Comparison of ENCODE assay signal across 27 cellular contexts in the genomic region with DNA sequence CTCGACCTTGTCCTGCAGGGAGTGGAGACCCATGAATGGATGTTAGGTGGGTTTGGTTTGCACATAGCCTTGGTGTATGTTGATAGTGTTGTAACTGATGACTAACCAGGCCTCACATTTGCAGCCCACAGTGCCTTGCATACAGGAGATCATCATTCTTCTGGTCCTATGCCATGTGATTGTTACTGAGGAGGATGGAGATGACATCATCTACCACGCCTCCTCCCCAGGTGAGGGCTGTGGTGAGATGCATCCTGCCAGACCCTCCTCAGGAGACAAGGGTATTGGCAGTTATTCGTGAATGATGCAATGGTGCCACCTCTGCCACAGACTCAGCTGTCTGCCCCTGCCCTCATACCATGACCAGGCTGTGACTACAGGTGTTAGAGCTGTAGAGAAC.
"Had no signal": no experiment of that assay in that cellular context is flagged by ENCODE, and none has a peak within 500 bp of the region (broad histone marks: within the 10 kb centered on the region; RNA-seq: fewer than 3 reads in every experiment).

No MANE protein-coding gene starts in this region.

- H3K9me3 ChIP-seq: esophagus squamous epithelium, gastrocnemius medialis, heart right ventricle, left lung, lower lobe of right lung, mucosa of descending colon had no signal

- H3K36me3 ChIP-seq: esophagus squamous epithelium, gastrocnemius medialis, heart right ventricle, left lung, lower lobe of right lung had no signal

- ATAC-seq: effector memory CD8-positive, alpha-beta T cell; esophagus mucosa; gastrocnemius medialis; heart right ventricle; left cardiac atrium; left lung; left ventricle myocardium superior; lower lobe of right lung; mucosa of descending colon had no signal

- FAIRE-seq: colon, endometrium, islet of Langerhans, keratinocyte had no signal

- H3K4me1 ChIP-seq: esophagus squamous epithelium, gastrocnemius medialis, heart right ventricle, left lung, lower lobe of right lung had no signal

- H3K27ac Mint-ChIP-seq: effector memory CD8-positive, alpha-beta T cell; endodermal cell; mesothelial cell of epicardium had no signal

- H3K4me3 ChIP-seq: coronary artery, esophagus squamous epithelium, gastrocnemius medialis, heart right ventricle, left lung, lower lobe of right lung, mucosa of descending colon had no signal

- H3K4me1 Mint-ChIP-seq: endodermal cell, mesothelial cell of epicardium had no signal

- H3K4me3 Mint-ChIP-seq: effector memory CD8-positive, alpha-beta T cell; endodermal cell; mesothelial cell of epicardium had no signal

- H3K27me3 ChIP-seq: esophagus squamous epithelium, gastrocnemius medialis, left lung had no signal

- H3K36me3 Mint-ChIP-seq: mesothelial cell of epicardium had no signal

- H3K27ac ChIP-seq: coronary artery, epithelial cell of prostate, esophagus squamous epithelium, gastrocnemius medialis, heart right ventricle, left lung, lower lobe of right lung had no signal

- DNase-seq: dermis blood vessel endothelial cell; effector CD8-positive, alpha-beta T cell; effector memory CD8-positive, alpha-beta T cell; endodermal cell; erythroblast; esophagus squamous epithelium; foreskin fibroblast; foreskin melanocyte; gastrocnemius medialis; glutamatergic neuron; head of caudate nucleus; heart right ventricle; hippocampal formation; left cardiac atrium; left lung; left ventricle myocardium superior; lower lobe of right lung; mesenchymal stem cell; mucosa of descending colon had no signal
